ENCODE assay signal across 1 cellular context in the genomic region with DNA sequence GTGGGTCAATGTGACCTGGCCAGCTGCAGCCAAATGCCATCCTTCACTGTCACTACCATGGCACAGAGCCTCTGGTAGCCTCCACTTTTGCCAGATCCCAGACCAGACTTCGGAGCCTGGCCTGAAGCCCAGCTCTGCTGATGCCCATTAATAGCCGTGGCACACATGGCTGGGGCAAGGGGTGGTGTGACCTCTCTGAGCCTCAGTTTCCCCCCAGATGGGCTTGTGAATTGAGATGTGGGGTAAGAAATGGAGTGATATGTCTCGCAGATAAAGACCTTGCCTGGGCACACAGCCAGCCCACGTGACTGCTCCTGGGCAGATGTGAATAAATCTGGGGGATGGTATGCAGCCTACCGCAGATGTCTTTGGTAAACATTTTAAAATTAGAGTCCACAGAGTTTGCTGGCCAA.
A peak's percentile ranks its signal among the peaks of the same experiment; 100 is the strongest.
TF ChIP-seq lines count a peak whose summit lies in the region.

No MANE protein-coding gene starts in this region.

TF ChIP-seq in K562, 482 proteins besides CTCF, POLR2A, EP300 and RAD21:
- TF ChIP-seq, protein P1, sequence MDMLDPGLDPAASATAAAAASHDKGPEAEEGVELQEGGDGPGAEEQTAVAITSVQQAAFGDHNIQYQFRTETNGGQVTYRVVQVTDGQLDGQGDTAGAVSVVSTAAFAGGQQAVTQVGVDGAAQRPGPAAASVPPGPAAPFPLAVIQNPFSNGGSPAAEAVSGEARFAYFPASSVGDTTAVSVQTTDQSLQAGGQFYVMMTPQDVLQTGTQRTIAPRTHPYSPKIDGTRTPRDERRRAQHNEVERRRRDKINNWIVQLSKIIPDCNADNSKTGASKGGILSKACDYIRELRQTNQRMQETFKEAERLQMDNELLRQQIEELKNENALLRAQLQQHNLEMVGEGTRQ (CRISPR knock-in tag; IDR thresholded peaks at IDR 0.05): peak; percentile 73
- TF ChIP-seq, protein P2, sequence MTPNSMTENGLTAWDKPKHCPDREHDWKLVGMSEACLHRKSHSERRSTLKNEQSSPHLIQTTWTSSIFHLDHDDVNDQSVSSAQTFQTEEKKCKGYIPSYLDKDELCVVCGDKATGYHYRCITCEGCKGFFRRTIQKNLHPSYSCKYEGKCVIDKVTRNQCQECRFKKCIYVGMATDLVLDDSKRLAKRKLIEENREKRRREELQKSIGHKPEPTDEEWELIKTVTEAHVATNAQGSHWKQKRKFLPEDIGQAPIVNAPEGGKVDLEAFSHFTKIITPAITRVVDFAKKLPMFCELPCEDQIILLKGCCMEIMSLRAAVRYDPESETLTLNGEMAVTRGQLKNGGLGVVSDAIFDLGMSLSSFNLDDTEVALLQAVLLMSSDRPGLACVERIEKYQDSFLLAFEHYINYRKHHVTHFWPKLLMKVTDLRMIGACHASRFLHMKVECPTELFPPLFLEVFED (CRISPR knock-in tag; conservative IDR thresholded peaks at IDR 0.05): no peak
- TF ChIP-seq, protein P3, sequence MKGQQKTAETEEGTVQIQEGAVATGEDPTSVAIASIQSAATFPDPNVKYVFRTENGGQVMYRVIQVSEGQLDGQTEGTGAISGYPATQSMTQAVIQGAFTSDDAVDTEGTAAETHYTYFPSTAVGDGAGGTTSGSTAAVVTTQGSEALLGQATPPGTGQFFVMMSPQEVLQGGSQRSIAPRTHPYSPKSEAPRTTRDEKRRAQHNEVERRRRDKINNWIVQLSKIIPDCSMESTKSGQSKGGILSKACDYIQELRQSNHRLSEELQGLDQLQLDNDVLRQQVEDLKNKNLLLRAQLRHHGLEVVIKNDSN (CRISPR knock-in tag; IDR thresholded peaks at IDR 0.05): peak; percentile 22; the same call in 1 of the 2 replicates
- TF ChIP-seq NFIC (IDR thresholded peaks at IDR 0.05) (peak; percentile 53), RAD51 (IDR thresholded peaks at IDR 0.05; ENCODE audit: borderline replicate concordance, low read depth) (peak; percentile 58; the same call in 1 of the 2 replicates)
